In the genomic region with DNA sequence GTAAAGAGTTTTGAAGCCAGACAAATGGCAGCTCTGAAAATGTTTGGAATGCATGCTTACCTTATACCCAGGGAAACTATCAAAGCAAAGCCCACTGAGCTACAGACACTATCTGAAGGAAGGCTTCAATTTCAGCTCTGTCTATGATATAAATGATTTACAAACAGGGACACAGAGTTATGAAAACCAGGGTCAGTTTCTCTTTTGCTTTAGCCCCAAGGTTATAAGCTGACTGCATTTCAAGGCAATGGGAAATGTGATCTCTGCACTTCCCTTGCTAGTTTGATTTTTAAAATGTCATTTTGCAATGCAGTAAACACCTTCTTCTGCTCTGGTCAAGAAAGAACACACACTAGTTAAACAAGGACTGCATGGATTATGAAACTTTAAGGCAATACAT, we compare ENCODE assay signal across 16 cellular contexts.
DNase-seq lines count a peak whose midpoint lies in the region; ATAC-seq lines count a peak whose summit lies in the region.
"Had no signal": no experiment of that assay in that cellular context is flagged by ENCODE, and none has a peak within 500 bp of the region (broad histone marks: within the 10 kb centered on the region; RNA-seq: fewer than 3 reads in every experiment).

No MANE protein-coding gene starts in this region.

- peak overlapping the region; percentile 45 for H3K27ac Mint-ChIP-seq in activated T-cell treated with anti-CD3 and anti-CD28 coated beads, Interleukin-2, amount 50 U/mL, for 24 hours
- H3K27ac Mint-ChIP-seq: brain had no signal

- no peaks in the 10 kb centered on the region for H3K27me3 ChIP-seq in adipocyte (replicated peaks; ENCODE audit: control insufficient read depth, insufficient read depth, low read length)
- H3K27me3 ChIP-seq: ovary, SJSA1 had no signal

- no peak for DNase-seq in activated T-cell treated with anti-CD3 and anti-CD28 coated beads, Interleukin-2, amount 50 U/mL, for 24 hours
- DNase-seq in activated T-cell treated with anti-CD3 and anti-CD28 coated beads, Interleukin-2, amount 50 U/mL, for 1 hour, result no peak
- peak; percentile 65 for DNase-seq in adipocyte (ENCODE audit: low read depth)
- peak; percentile 18 for DNase-seq in renal cortical epithelial cell (ENCODE audit: low read depth)
- no peak for DNase-seq in activated gamma-delta T cell (lab: John Stamatoyannopoulos, UW)
- no peak for DNase-seq in cortex of kidney (lab: John Stamatoyannopoulos, UW)
- no peak for DNase-seq in AG20443 (ENCODE audit: low spot score)
- DNase-seq: DMS153; effector memory CD8-positive, alpha-beta T cell; foreskin melanocyte; NCI-H1048; ovary; stimulated activated CD4-positive, alpha-beta T cell treated with anti-CD3 and anti-CD28 coated beads, Interleukin-12 subunit alpha, Interleukin-12 subunit beta, amount 100 ng/mL, for 4 hours had no signal

- peaks cover 7% of the 10 kb centered on the region for H3K36me3 ChIP-seq in adipocyte (ENCODE audit: control insufficient read depth, insufficient read depth, low read length, severe bottlenecking)
- H3K36me3 ChIP-seq: ovary had no signal

- H3K4me3 Mint-ChIP-seq in activated T-cell treated with anti-CD3 and anti-CD28 coated beads, Interleukin-2, amount 50 U/mL, for 24 hours, result no peak overlapping the region
- H3K4me3 Mint-ChIP-seq: brain; effector memory CD8-positive, alpha-beta T cell had no signal

- no peak overlapping the region for H3K9ac ChIP-seq in adipocyte (ENCODE audit: low read length)

- H3K4me1 ChIP-seq in adipocyte (ENCODE audit: control insufficient read depth, insufficient read depth, low read length), result peaks cover 31% of the 10 kb centered on the region
- H3K4me1 ChIP-seq: SJSA1 had no signal

- H3K27me3 Mint-ChIP-seq in activated T-cell treated with anti-CD3 and anti-CD28 coated beads, Interleukin-2, amount 50 U/mL, for 24 hours, result no peaks in the 10 kb centered on the region
- H3K27me3 Mint-ChIP-seq: effector memory CD8-positive, alpha-beta T cell had no signal

- no peaks in the 10 kb centered on the region for H3K9me3 ChIP-seq in adipocyte (ENCODE audit: control insufficient read depth, low read length)
- H3K9me3 ChIP-seq: ovary, SJSA1 had no signal

- H3K4me3 ChIP-seq in adipocyte (ENCODE audit: low read length), result no peak overlapping the region
- H3K4me3 ChIP-seq: ovary, SJSA1 had no signal

- peaks cover 88% of the 10 kb centered on the region for H3K36me3 Mint-ChIP-seq in activated T-cell treated with anti-CD3 and anti-CD28 coated beads, Interleukin-2, amount 50 U/mL, for 24 hours (ENCODE audit: low read depth)
- H3K36me3 Mint-ChIP-seq: brain had no signal

- H3K4me1 Mint-ChIP-seq in activated T-cell treated with anti-CD3 and anti-CD28 coated beads, Interleukin-2, amount 50 U/mL, for 24 hours (ENCODE audit: low read depth), result peaks cover 11% of the 10 kb centered on the region

- ATAC-seq in HG02938 (IDR thresholded peaks at IDR 0.05; ENCODE audit: unreplicated experiment), result peak; percentile 64
- ATAC-seq: effector memory CD8-positive, alpha-beta T cell had no signal

- H3K9me3 Mint-ChIP-seq in activated T-cell treated with anti-CD3 and anti-CD28 coated beads, Interleukin-2, amount 50 U/mL, for 24 hours, result no peaks in the 10 kb centered on the region
- H3K9me3 Mint-ChIP-seq: brain; effector memory CD8-positive, alpha-beta T cell had no signal

Comparison
In these comparisons a context has a peak if more than half of its experiments do, and no peak if none do; other contexts are left out.
1. DNase-seq: peak in adipocyte (single experiment) and renal cortical epithelial cell (single experiment); none in activated T-cell treated with anti-CD3 and anti-CD28 coated beads, Interleukin-2, amount 50 U/mL, for 24 hours (single experiment), activated T-cell treated with anti-CD3 and anti-CD28 coated beads, Interleukin-2, amount 50 U/mL, for 1 hour (single experiment), activated gamma-delta T cell (single experiment), cortex of kidney (single experiment) and AG20443 (single experiment).